Comparison of ENCODE assay signal across 20 cellular contexts in genomic region chr15:42964476-42964875, GRCh38. TPM values are rescaled to one million over a fixed set of nuclear protein-coding genes. Genes with fewer than 3 reads are reported as not detected.
A peak's percentile ranks its signal among the peaks of the same experiment; 100 is the strongest.
DNase-seq lines count a peak whose midpoint lies in the region; ATAC-seq and TF ChIP-seq lines count a peak whose summit lies in the region.
"Had no signal": no experiment of that assay in that cellular context is flagged by ENCODE, and none has a peak within 500 bp of the region (broad histone marks: within the 10 kb centered on the region; RNA-seq: fewer than 3 reads in every experiment).

No MANE protein-coding gene starts in this region.

- H3K9ac ChIP-seq in SK-N-MC (ENCODE audit: insufficient read length): no peak overlapping the region
- H3K9ac ChIP-seq: BLaER1 treated with 17β-estradiol and CSF1 and Interleukin-3, amounts not matched to agents 10 nM and 100 nM had no signal

- ATAC-seq in mucosa of descending colon (no peak), HG02642 (IDR thresholded peaks at IDR 0.05; ENCODE audit: poor library complexity, unreplicated experiment) (no peak)
- ATAC-seq: A549; CD8-positive, alpha-beta T cell had no signal

- peak overlapping the region; percentile 3 for H3K27ac Mint-ChIP-seq in activated T-helper 2 cell treated with anti-CD3 and anti-CD28 coated beads, Interferon-gamma antibody, Interleukin-2, Interleukin-4, amounts not matched to agents 10 μg/mL and 5 μg/mL and 100 μg/mL, durations not matched to agents 14 hours and 24 hours and 36 hours
- no peak overlapping the region for H3K27ac Mint-ChIP-seq in endothelial cell (ENCODE audit: unreplicated experiment)
- peak overlapping the region; percentile 80 for H3K27ac Mint-ChIP-seq in nephron progenitor cell
- H3K27ac Mint-ChIP-seq in mesothelial cell of epicardium: no peak overlapping the region
- H3K27ac Mint-ChIP-seq: B cell; CD4-positive, alpha-beta T cell; CD8-positive, alpha-beta T cell had no signal

- H3K27me3 Mint-ChIP-seq in activated T-helper 2 cell treated with anti-CD3 and anti-CD28 coated beads, Interferon-gamma antibody, Interleukin-2, Interleukin-4, amounts not matched to agents 10 μg/mL and 5 μg/mL and 100 μg/mL, durations not matched to agents 14 hours and 24 hours and 36 hours (ENCODE audit: low read depth): no peaks in the 10 kb centered on the region
- H3K27me3 Mint-ChIP-seq in endothelial cell (ENCODE audit: unreplicated experiment) (peaks cover 2% of the 10 kb centered on the region), nephron progenitor cell (ENCODE audit: low read depth, poor library complexity) (no peaks in the 10 kb centered on the region), mesothelial cell of epicardium (ENCODE audit: low read depth) (no peaks in the 10 kb centered on the region)
- H3K27me3 Mint-ChIP-seq: B cell; CD4-positive, alpha-beta T cell had no signal

- H3K36me3 Mint-ChIP-seq in activated T-helper 2 cell treated with anti-CD3 and anti-CD28 coated beads, Interferon-gamma antibody, Interleukin-2, Interleukin-4, amounts not matched to agents 10 μg/mL and 5 μg/mL and 100 μg/mL, durations not matched to agents 14 hours and 24 hours and 36 hours (ENCODE audit: low read depth): peaks cover 57% of the 10 kb centered on the region
- peaks cover 41% of the 10 kb centered on the region for H3K36me3 Mint-ChIP-seq in endothelial cell (ENCODE audit: low read depth, unreplicated experiment)
- H3K36me3 Mint-ChIP-seq in nephron progenitor cell (ENCODE audit: low read depth): peaks cover 61% of the 10 kb centered on the region
- H3K36me3 Mint-ChIP-seq in mesothelial cell of epicardium: peaks cover 47% of the 10 kb centered on the region

- no peaks in the 10 kb centered on the region for H3K4me1 ChIP-seq in mucosa of descending colon (ENCODE audit: low read depth)
- H3K4me1 ChIP-seq: A549, Caco-2 had no signal

- intact Hi-C loops in activated T-helper 2 cell treated with anti-CD3 and anti-CD28 coated beads, Interferon-gamma antibody, Interleukin-2, Interleukin-4, amounts not matched to agents 10 μg/mL and 5 μg/mL and 100 μg/mL, durations not matched to agents 14 hours and 24 hours and 36 hours (cut with micrococcal nuclease): no loop called here
- intact Hi-C loops in mucosa of descending colon (cut with DNase I, micrococcal nuclease): no loop called here

- H3K27ac ChIP-seq in SK-N-MC: 0 out of 2 replicates have a peak overlapping the region, but pooled peaks have one; percentile 31
- H3K27ac ChIP-seq: 22Rv1; A549; BLaER1 treated with 17β-estradiol and CSF1 and Interleukin-3, amounts not matched to agents 10 nM and 100 nM; C4-2B had no signal

- H3K36me3 ChIP-seq in SK-N-MC (ENCODE audit: insufficient read depth, low read length) (peaks cover 40% of the 10 kb centered on the region), mucosa of descending colon (ENCODE audit: low read depth) (no peaks in the 10 kb centered on the region)

- no peak for DNase-seq in SK-N-MC (ENCODE audit: low read depth, low spot score)
- no peak for DNase-seq in activated T-helper 2 cell treated with anti-CD3 and anti-CD28 coated beads, Interferon-gamma antibody, Interleukin-2, Interleukin-4, amounts not matched to agents 10 μg/mL and 5 μg/mL and 100 μg/mL, durations not matched to agents 14 hours and 24 hours and 36 hours (ENCODE audit: low spot score)
- DNase-seq in endothelial cell (ENCODE audit: low spot score): no peak
- DNase-seq in nephron progenitor cell: no peak
- DNase-seq in mucosa of descending colon: no peak
- DNase-seq in mesothelial cell of epicardium (ENCODE audit: low spot score in 2 of 2, unreplicated experiment in 2 of 2): no peak
- DNase-seq in activated CD4-positive, alpha-beta T cell treated with anti-CD3 and anti-CD28 coated beads for 1 hour: no peak
- DNase-seq: AML-193; Caco-2; Calu3; CD4-positive, alpha-beta T cell; CD8-positive, alpha-beta T cell; DMS79 treated with DMSO at 0.1 percent for 48 hours; GF-D8 had no signal

- no peaks in the 10 kb centered on the region for H3K4me1 Mint-ChIP-seq in activated T-helper 2 cell treated with anti-CD3 and anti-CD28 coated beads, Interferon-gamma antibody, Interleukin-2, Interleukin-4, amounts not matched to agents 10 μg/mL and 5 μg/mL and 100 μg/mL, durations not matched to agents 14 hours and 24 hours and 36 hours (ENCODE audit: low read depth)
- no peaks in the 10 kb centered on the region for H3K4me1 Mint-ChIP-seq in endothelial cell (ENCODE audit: unreplicated experiment)
- H3K4me1 Mint-ChIP-seq in nephron progenitor cell: no peaks in the 10 kb centered on the region
- H3K4me1 Mint-ChIP-seq in mesothelial cell of epicardium: no peaks in the 10 kb centered on the region
- H3K4me1 Mint-ChIP-seq: B cell had no signal

- H3K4me3 Mint-ChIP-seq in activated T-helper 2 cell treated with anti-CD3 and anti-CD28 coated beads, Interferon-gamma antibody, Interleukin-2, Interleukin-4, amounts not matched to agents 10 μg/mL and 5 μg/mL and 100 μg/mL, durations not matched to agents 14 hours and 24 hours and 36 hours (ENCODE audit: low read depth): no peak overlapping the region
- H3K4me3 Mint-ChIP-seq in endothelial cell (ENCODE audit: unreplicated experiment): peak overlapping the region; percentile 16
- H3K4me3 Mint-ChIP-seq in nephron progenitor cell: no peak overlapping the region
- H3K4me3 Mint-ChIP-seq in mesothelial cell of epicardium: no peak overlapping the region
- H3K4me3 Mint-ChIP-seq: B cell; CD4-positive, alpha-beta T cell; CD8-positive, alpha-beta T cell had no signal

- H3K4me3 ChIP-seq in SK-N-MC (no peak overlapping the region), mucosa of descending colon (no peak overlapping the region)
- H3K4me3 ChIP-seq: A549; BLaER1 treated with 17β-estradiol and CSF1 and Interleukin-3, amounts not matched to agents 10 nM and 100 nM had no signal

- H3K9me3 Mint-ChIP-seq in activated T-helper 2 cell treated with anti-CD3 and anti-CD28 coated beads, Interferon-gamma antibody, Interleukin-2, Interleukin-4, amounts not matched to agents 10 μg/mL and 5 μg/mL and 100 μg/mL, durations not matched to agents 14 hours and 24 hours and 36 hours: no peaks in the 10 kb centered on the region
- H3K9me3 Mint-ChIP-seq in endothelial cell (ENCODE audit: unreplicated experiment) (no peaks in the 10 kb centered on the region), nephron progenitor cell (peaks cover 10% of the 10 kb centered on the region), mesothelial cell of epicardium (peaks cover 7% of the 10 kb centered on the region)
- H3K9me3 Mint-ChIP-seq: CD4-positive, alpha-beta T cell; CD8-positive, alpha-beta T cell had no signal

- H3K9me3 ChIP-seq in SK-N-MC (ENCODE audit: low read depth, low read length): no peaks in the 10 kb centered on the region
- no peaks in the 10 kb centered on the region for H3K9me3 ChIP-seq in mucosa of descending colon
- H3K9me3 ChIP-seq: A549, Caco-2 had no signal

- TF ChIP-seq CTCF in endothelial cell (IDR thresholded peaks at IDR 0.05; ENCODE audit: unreplicated experiment) (no peak), nephron progenitor cell (IDR thresholded peaks at IDR 0.05) (no peak), mucosa of descending colon (IDR thresholded peaks at IDR 0.05) (no peak), mesothelial cell of epicardium (IDR thresholded peaks at IDR 0.05; ENCODE audit: unreplicated experiment) (no peak)

RNA-seq across cellular contexts. Expression of gene TTBK2, which starts 43.9 kb away (rescaled TPM):
- total RNA-seq in activated T-helper 2 cell treated with anti-CD3 and anti-CD28 coated beads, Interferon-gamma antibody, Interleukin-2, Interleukin-4, amounts not matched to agents 10 μg/mL and 5 μg/mL and 100 μg/mL, durations not matched to agents 14 hours and 24 hours and 36 hours: 13.0 and 13.1 TPM in 2 replicates
- total RNA-seq in endothelial cell (ENCODE audit: unreplicated experiment) (14.1 TPM), mucosa of descending colon (10 to 100 TPM in 2 of 3 donors, 1 to 10 TPM in 1; 9.7 to 27.6 (median 11.4) TPM), mesothelial cell of epicardium (18.2 to 22.1 TPM (median 21.1 TPM) in 3 replicates)

Comparison
In these comparisons a context has a peak if more than half of its experiments do, and no peak if none do; other contexts are left out.
1. H3K27ac Mint-ChIP-seq: peak in activated T-helper 2 cell treated with anti-CD3 and anti-CD28 coated beads, Interferon-gamma antibody, Interleukin-2, Interleukin-4, amounts not matched to agents 10 μg/mL and 5 μg/mL and 100 μg/mL, durations not matched to agents 14 hours and 24 hours and 36 hours (single experiment) and nephron progenitor cell (single experiment); none in endothelial cell (single experiment) and mesothelial cell of epicardium (single experiment).